Comparison of ENCODE assay signal across 8 cellular contexts in the genomic region with DNA sequence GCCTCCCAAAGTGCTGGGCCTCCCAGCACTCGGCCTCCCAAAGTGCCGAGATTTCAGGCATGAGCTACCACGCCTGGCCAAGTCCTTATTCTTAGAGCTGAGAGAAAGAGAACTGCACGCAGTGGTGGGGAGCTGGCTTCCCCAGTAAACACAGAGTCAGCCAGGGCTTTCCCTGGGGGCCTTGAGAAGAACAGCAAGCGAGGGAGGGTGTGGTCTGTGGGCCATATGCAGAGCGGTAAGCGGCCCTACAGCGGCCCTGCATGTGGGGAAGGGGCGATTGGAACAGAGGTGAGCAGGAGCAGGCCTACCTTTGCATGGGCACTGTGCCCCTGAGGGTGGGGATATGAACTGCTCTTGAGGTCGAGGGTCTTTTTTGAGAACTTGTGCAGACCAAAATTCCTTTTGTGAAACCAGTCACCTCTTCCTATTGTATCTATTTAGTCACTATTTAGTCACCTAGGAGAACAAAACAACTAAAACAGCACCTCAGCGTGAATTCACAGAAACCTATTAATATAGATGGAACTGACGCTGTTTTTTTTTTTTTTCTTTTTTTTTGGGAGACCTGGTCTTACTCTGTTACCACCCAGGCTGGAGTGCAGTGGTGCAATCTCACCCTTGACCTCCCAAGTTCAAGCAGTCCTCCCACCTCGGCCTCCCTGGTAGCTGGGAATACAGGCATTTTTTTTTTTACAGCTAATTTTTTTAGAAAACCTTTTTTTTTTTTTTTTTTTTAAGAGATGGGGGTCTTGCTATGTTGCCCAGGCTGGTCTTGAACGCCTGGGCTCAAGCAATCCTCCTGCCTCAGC. TPM values are rescaled to one million over a fixed set of nuclear protein-coding genes. Genes with fewer than 3 reads are reported as not detected.
DNase-seq lines count a peak whose midpoint lies in the region; ATAC-seq and TF ChIP-seq lines count a peak whose summit lies in the region.

No MANE protein-coding gene starts in this region.

- peaks cover 93 to 99% of the 10 kb centered on the region in 2 donors for H3K4me1 ChIP-seq in naive thymus-derived CD4-positive, alpha-beta T cell (ENCODE audit: control insufficient read depth in 2 of 2, insufficient read depth in 2 of 2, low read length in 2 of 2)

- H3K36me3 ChIP-seq in naive thymus-derived CD4-positive, alpha-beta T cell (ENCODE audit: control insufficient read depth in 2 of 3, insufficient read depth in 3 of 3, low read length in 3 of 3) = peaks cover 2 to 11% (median 3%) of the 10 kb centered on the region in 3 experiments

- in situ Hi-C loops in KBM-7 (cut with MboI; ENCODE audit: low pct_unique_long_range_greater_than_20kb, low sequenced_read_pairs) = no loop called here

- peaks cover 34% of the 10 kb centered on the region for H3K36me3 Mint-ChIP-seq in activated CD4-positive, alpha-beta T cell treated with anti-CD3 and anti-CD28 coated beads for 36 hours (ENCODE audit: low read depth)
- peaks cover 10% of the 10 kb centered on the region for H3K36me3 Mint-ChIP-seq in IgD-negative memory B cell
- H3K36me3 Mint-ChIP-seq in naive thymus-derived CD4-positive, alpha-beta T cell = peaks cover 7 to 49% (median 18%) of the 10 kb centered on the region in 5 donors

- H3K4me1 Mint-ChIP-seq in activated CD4-positive, alpha-beta T cell treated with anti-CD3 and anti-CD28 coated beads for 36 hours = peaks cover 100% of the 10 kb centered on the region
- peaks cover 43 to 53% (median 48%) of the 10 kb centered on the region in 3 donors for H3K4me1 Mint-ChIP-seq in IgD-negative memory B cell
- H3K4me1 Mint-ChIP-seq in naive thymus-derived CD4-positive, alpha-beta T cell = peaks cover 87 to 100% (median 98%) of the 10 kb centered on the region in 7 donors

- peak overlapping the region; percentile 59 for H3K27ac ChIP-seq in naive thymus-derived CD4-positive, alpha-beta T cell (ENCODE audit: low read depth, low read length)

- peak overlapping the region; percentile 98 for H3K27ac Mint-ChIP-seq in activated CD4-positive, alpha-beta T cell treated with anti-CD3 and anti-CD28 coated beads for 36 hours
- H3K27ac Mint-ChIP-seq in IgD-negative memory B cell = peak overlapping the region; percentile 49 to 92 (median 62)
- peak overlapping the region; percentile 85 to 99 (median 90) for H3K27ac Mint-ChIP-seq in naive thymus-derived CD4-positive, alpha-beta T cell

- intact Hi-C loops in activated CD4-positive, alpha-beta T cell treated with anti-CD3 and anti-CD28 coated beads for 36 hours (cut with DNase I, micrococcal nuclease) = loop anchor here in 1 of 2 experiments (1.0 kb wide), 2 partner anchors 29 to 46 kb away; partner anchors contain the start of gene TSPAN14
- intact Hi-C loops in naive thymus-derived CD4-positive, alpha-beta T cell (cut with micrococcal nuclease) = loop anchor here in 1 of 2 donors (1.0 kb wide), 1 partner anchor 45 kb away; no protein-coding TSS in a partner anchor

- no peaks in the 10 kb centered on the region for H3K9me3 ChIP-seq in naive thymus-derived CD4-positive, alpha-beta T cell (ENCODE audit: control insufficient read depth in 2 of 3, low read length in 3 of 3)

- ATAC-seq in activated CD4-positive, alpha-beta T cell treated with anti-CD3 and anti-CD28 coated beads for 36 hours = peak; percentile 49
- ATAC-seq in naive thymus-derived CD4-positive, alpha-beta T cell = peak; percentile 43

- no peaks in the 10 kb centered on the region for H3K27me3 ChIP-seq in naive thymus-derived CD4-positive, alpha-beta T cell (ENCODE audit: control insufficient read depth in 2 of 2, insufficient read depth in 2 of 2, low read length in 2 of 2)

- TF ChIP-seq CTCF in cardiac fibroblast (IDR thresholded peaks at IDR 0.05; ENCODE audit: low read depth, low read length) = peak; percentile 33

- peak; percentile 70 for DNase-seq in activated CD4-positive, alpha-beta T cell treated with anti-CD3 and anti-CD28 coated beads for 36 hours
- no peak for DNase-seq in activated CD4-positive, alpha-beta T cell treated with anti-CD3 and anti-CD28 coated beads, Interleukin-2, amount 50 U/mL, for 4 hours
- DNase-seq in cardiac fibroblast (ENCODE audit: low read depth in 2 of 2) (peak; percentile 69 to 90), globus pallidus (ENCODE audit: low spot score) (no peak), KBM-7 (no peak), GOT3 (lab: John Stamatoyannopoulos, UW) (no peak)
- DNase-seq in naive thymus-derived CD4-positive, alpha-beta T cell = peak in 2 of 9 donors; percentile 37 to 64

- H3K4me3 Mint-ChIP-seq in activated CD4-positive, alpha-beta T cell treated with anti-CD3 and anti-CD28 coated beads for 36 hours = peak overlapping the region; percentile 31
- H3K4me3 Mint-ChIP-seq in IgD-negative memory B cell = peak overlapping the region; percentile 41 to 92 (median 57)
- H3K4me3 Mint-ChIP-seq in naive thymus-derived CD4-positive, alpha-beta T cell = peak overlapping the region; percentile 65 to 86 (median 80)

- H3K4me3 ChIP-seq in cardiac fibroblast (replicated peaks in 1 of 2; ENCODE audit: low read depth in 2 of 2, low read length in 2 of 2) = no peak overlapping the region
- H3K4me3 ChIP-seq in naive thymus-derived CD4-positive, alpha-beta T cell (ENCODE audit: low read length) = no peak overlapping the region

- peaks cover 9% of the 10 kb centered on the region for H3K9me3 Mint-ChIP-seq in activated CD4-positive, alpha-beta T cell treated with anti-CD3 and anti-CD28 coated beads for 36 hours (ENCODE audit: low read depth)
- peaks cover 0 to 4% (median 0%) of the 10 kb centered on the region in 3 donors for H3K9me3 Mint-ChIP-seq in IgD-negative memory B cell
- peaks cover 0 to 10% (median 6%) of the 10 kb centered on the region in 11 donors for H3K9me3 Mint-ChIP-seq in naive thymus-derived CD4-positive, alpha-beta T cell

- no peaks in the 10 kb centered on the region for H3K27me3 Mint-ChIP-seq in activated CD4-positive, alpha-beta T cell treated with anti-CD3 and anti-CD28 coated beads for 36 hours
- no peaks in the 10 kb centered on the region for H3K27me3 Mint-ChIP-seq in IgD-negative memory B cell
- H3K27me3 Mint-ChIP-seq in naive thymus-derived CD4-positive, alpha-beta T cell = no peaks in the 10 kb centered on the region

- POLR2A ChIA-PET in activated CD4-positive, alpha-beta T cell treated with anti-CD3 and anti-CD28 coated beads for 36 hours (lab: Charles Lee) = interaction anchor here (0.5 to 3.1 kb wide), 6 partner anchors 13 to 42 kb away, joined by 3 to 18 read pairs (median 5); no protein-coding TSS in a partner anchor
- POLR2A ChIA-PET in naive thymus-derived CD4-positive, alpha-beta T cell (lab: Charles Lee) = interaction anchor here (0.7 to 11.4 kb wide), 7 partner anchors 9 to 43 kb away, joined by 3 to 582 read pairs (median 5); partner anchors contain the start of gene TSPAN14

- CTCF ChIA-PET in activated CD4-positive, alpha-beta T cell treated with anti-CD3 and anti-CD28 coated beads for 36 hours (lab: Charles Lee) = interaction anchor here (0.7 to 16.9 kb wide), 7 partner anchors 13 to 123 kb away, joined by 3 to 372 read pairs (median 5); partner anchors contain the start of genes PRXL2A and TSPAN14
- CTCF ChIA-PET in naive thymus-derived CD4-positive, alpha-beta T cell (lab: Charles Lee) = interaction anchor here (0.6 to 21.4 kb wide), 8 partner anchors 14 to 313 kb away, joined by 3 to 839 read pairs (median 4); partner anchors contain the start of gene TSPAN14

RNA-seq across cellular contexts. Expression of gene SH2D4B, which starts 36.9 kb away (rescaled TPM):
- under 1 TPM in 1 of 2 experiments, not detected in 1; 0.11 TPM for total RNA-seq in activated CD4-positive, alpha-beta T cell treated with anti-CD3 and anti-CD28 coated beads for 36 hours
- polyA plus RNA-seq in IgD-negative memory B cell = not detected
- under 1 TPM; 0.10 to 0.51 (median 0.14) TPM for total RNA-seq in naive thymus-derived CD4-positive, alpha-beta T cell
- polyA plus RNA-seq in naive thymus-derived CD4-positive, alpha-beta T cell = not detected

RNA-seq across cellular contexts. Expression of gene TSPAN14, which starts 46.7 kb away (rescaled TPM):
- 10 to 100 TPM; 37.6 to 43.8 TPM for total RNA-seq in activated CD4-positive, alpha-beta T cell treated with anti-CD3 and anti-CD28 coated beads for 36 hours
- 45.0 TPM for polyA plus RNA-seq in IgD-negative memory B cell
- 100 to 1,000 TPM; 135 to 165 (median 160) TPM for total RNA-seq in naive thymus-derived CD4-positive, alpha-beta T cell
- polyA plus RNA-seq in naive thymus-derived CD4-positive, alpha-beta T cell = 100 to 1,000 TPM; 179 to 386 TPM

Comparison
In these comparisons a context has a peak if more than half of its experiments do, and no peak if none do; other contexts are left out.
1. DNase-seq: peak in activated CD4-positive, alpha-beta T cell treated with anti-CD3 and anti-CD28 coated beads for 36 hours (single experiment) and cardiac fibroblast (2 of 2); none in activated CD4-positive, alpha-beta T cell treated with anti-CD3 and anti-CD28 coated beads, Interleukin-2, amount 50 U/mL, for 4 hours (0 of 2), globus pallidus (single experiment), KBM-7 (single experiment) and GOT3 (single experiment).
2. Peak in every context shown above with its lines, with median percentiles within 50 percentile points of each other: H3K27ac Mint-ChIP-seq and H3K4me3 Mint-ChIP-seq.